16 cellular contexts compared by ENCODE assay signal in genomic region chr17:73493212-73493814, GRCh38.
DNase-seq lines count a peak whose midpoint lies in the region; ATAC-seq, FAIRE-seq and TF ChIP-seq lines count a peak whose summit lies in the region.
"Had no signal": no experiment of that assay in that cellular context is flagged by ENCODE, and none has a peak within 500 bp of the region (broad histone marks: within the 10 kb centered on the region; RNA-seq: fewer than 3 reads in every experiment).

No MANE protein-coding gene starts in this region.

- no peak for TF ChIP-seq RAD21 in HepG2 (CRISPR knock-in tag; IDR thresholded peaks at IDR 0.05)

- peaks cover 12 to 96% of the 10 kb centered on the region in 2 experiments; a peak in 4 of 5 replicates for H3K27me3 ChIP-seq in HepG2 (ENCODE audit: control insufficient read depth in 1 of 2, insufficient read depth in 2 of 2, low read length in 2 of 2)
- H3K27me3 ChIP-seq in right lobe of liver = no peaks in the 10 kb centered on the region
- no peaks in the 10 kb centered on the region for H3K27me3 ChIP-seq in foreskin keratinocyte

- no peak overlapping the region for H3K4me2 ChIP-seq in HepG2 (ENCODE audit: low read depth, low read length)

- no peaks in the 10 kb centered on the region for H3K9me3 Mint-ChIP-seq in type B pancreatic cell
- H3K9me3 Mint-ChIP-seq: activated T-helper 1 cell treated with anti-CD3 and anti-CD28 coated beads, Interleukin-12 subunit alpha, Interleukin-12 subunit beta, Interleukin-2, Interleukin-4 antibody, amounts not matched to agents 30 ng/mL and 10 ng/mL and 1 ng/mL, durations not matched to agents 14 hours and 24 hours and 36 hours had no signal

- intact Hi-C loops in HepG2 (cut with micrococcal nuclease; ENCODE audit: unreplicated experiment) (no loop called here), right lobe of liver (cut with DNase I) (no loop called here)

- DNase-seq in HepG2 (ENCODE audit: low spot score) (no peak), right lobe of liver (no peak), NCI-H69 (lab: John Stamatoyannopoulos, UW) (peak; percentile 96), foreskin keratinocyte (peak; percentile 62 to 67), type B pancreatic cell (ENCODE audit: extremely low spot score, unreplicated experiment) (no peak), NCI-H774 (lab: John Stamatoyannopoulos, UW) (no peak), mucosa of gallbladder (ENCODE audit: low spot score) (no peak)
- DNase-seq: activated CD8-positive, alpha-beta T cell treated with anti-CD3 and anti-CD28 coated beads, Interleukin-2, amount 10 ng/mL, durations not matched to agents 7 days and 5 days; foreskin fibroblast; KG1; NCI-H1930; stimulated activated CD4-positive, alpha-beta T cell treated with anti-CD3 and anti-CD28 coated beads, Interleukin-1b, Interleukin-23, amount 100 ng/mL, for 48 hours had no signal

- H3K27ac ChIP-seq in HepG2 (ENCODE audit: extremely low read length, insufficient read depth, low read length) = no peak overlapping the region
- H3K27ac ChIP-seq in right lobe of liver = no peak overlapping the region
- H3K27ac ChIP-seq in foreskin keratinocyte = no peak overlapping the region
- H3K27ac ChIP-seq: HL-60 had no signal

- H3K36me3 ChIP-seq in HepG2 (replicated peaks in 1 of 2; ENCODE audit: control insufficient read depth in 1 of 2, insufficient read depth in 2 of 2, low read length in 2 of 2) = no peaks in the 10 kb centered on the region
- H3K36me3 ChIP-seq in right lobe of liver = no peaks in the 10 kb centered on the region

- H3K4me1 ChIP-seq in HepG2 (ENCODE audit: insufficient read depth, low read length) (no peaks in the 10 kb centered on the region), right lobe of liver (no peaks in the 10 kb centered on the region), foreskin keratinocyte (no peaks in the 10 kb centered on the region)

- TF ChIP-seq EP300 in HepG2 (IDR thresholded peaks at IDR 0.05; ENCODE audit: low read depth in 2 of 2, low read length in 2 of 2) (no peak), HepG2 (CRISPR knock-in tag; IDR thresholded peaks at IDR 0.05; ENCODE audit: borderline replicate concordance) (no peak)

- in situ Hi-C loops in HepG2 (cut with HindIII; ENCODE audit: extremely low pct_ligation_motif_present, low pct_unique_long_range_greater_than_20kb) = no loop called here

- H3K9me3 ChIP-seq in HepG2 (ENCODE audit: low read length) (no peaks in the 10 kb centered on the region), right lobe of liver (no peaks in the 10 kb centered on the region)

- TF ChIP-seq CTCF in HepG2 (CRISPR knock-in tag; IDR thresholded peaks at IDR 0.05) (no peak), right lobe of liver (IDR thresholded peaks at IDR 0.05) (no peak), foreskin keratinocyte (conservative IDR thresholded peaks at IDR 0.05) (no peak), type B pancreatic cell (conservative IDR thresholded peaks at IDR 0.05) (no peak)

- H4K20me1 ChIP-seq in HepG2 (ENCODE audit: insufficient read depth, low read length) = no peaks in the 10 kb centered on the region; the same call in 1 of the 2 replicates

- H3K4me3 ChIP-seq in HepG2 (replicated peaks in 1 of 3; ENCODE audit: insufficient read depth in 1 of 3, low read depth in 2 of 3, low read length in 3 of 3) (no peak overlapping the region), right lobe of liver (no peak overlapping the region)

- no peak for FAIRE-seq in HepG2 (lab: Jason Lieb, UNC)

- TF ChIP-seq POLR2A in HepG2 (IDR thresholded peaks at IDR 0.05; ENCODE audit: insufficient read depth in 1 of 2, low read depth in 2 of 2, low read length in 2 of 2) (no peak), right lobe of liver (IDR thresholded peaks at IDR 0.05) (no peak)

- POLR2A ChIA-PET in HepG2 (lab: Yijun Ruan, JAX) = no interaction called here

- H3K27me3 Mint-ChIP-seq in type B pancreatic cell = peaks cover 17% of the 10 kb centered on the region

- no peak overlapping the region for H2AFZ ChIP-seq in HepG2 (ENCODE audit: low read length)

- WGBS in HepG2 (ENCODE audit: low lambda C conversion rate) = 24% methylated on average over 10 of the region's 10 CpGs
- 52% methylated on average over 10 of the region's 10 CpGs for WGBS in right lobe of liver (ENCODE audit: insufficient coverage, low coverage, low lambda C conversion rate, missing lambda C conversion rate)

- no peaks in the 10 kb centered on the region for H3K36me3 Mint-ChIP-seq in type B pancreatic cell

- H3K4me3 Mint-ChIP-seq in type B pancreatic cell = peak overlapping the region; percentile 45
- H3K4me3 Mint-ChIP-seq: activated CD8-positive, alpha-beta T cell treated with anti-CD3 and anti-CD28 coated beads, Interleukin-2, amount 10 ng/mL, durations not matched to agents 7 days and 5 days; activated T-helper 1 cell treated with anti-CD3 and anti-CD28 coated beads, Interleukin-12 subunit alpha, Interleukin-12 subunit beta, Interleukin-2, Interleukin-4 antibody, amounts not matched to agents 30 ng/mL and 10 ng/mL and 1 ng/mL, durations not matched to agents 14 hours and 24 hours and 36 hours had no signal

- H3K9ac ChIP-seq in HepG2 (ENCODE audit: insufficient read depth, low read depth, low read length) = no peak overlapping the region

- ATAC-seq in HepG2 (no peak), right lobe of liver (no peak), foreskin keratinocyte (peak; percentile 70), GM19395 (IDR thresholded peaks at IDR 0.05; ENCODE audit: unreplicated experiment) (no peak)
- ATAC-seq: activated CD8-positive, alpha-beta T cell treated with anti-CD3 and anti-CD28 coated beads, Interleukin-2, amount 10 ng/mL, durations not matched to agents 7 days and 5 days; Panc1 had no signal

- H3K4me1 Mint-ChIP-seq in type B pancreatic cell (ENCODE audit: unreplicated experiment) = peaks cover 31% of the 10 kb centered on the region

- no peaks in the 10 kb centered on the region for H3K79me2 ChIP-seq in HepG2 (ENCODE audit: insufficient read depth, low read length)

- no TSS peak for BruUV-seq in HepG2 (replicated peaks; lab: Mats Ljungman, UMichigan)

- CTCF ChIA-PET in HepG2 (lab: Yijun Ruan, JAX; ENCODE audit: low intra/inter-chr PET ratio, low total read pairs) = no interaction called here

- no peak overlapping the region for H3K27ac Mint-ChIP-seq in type B pancreatic cell
- H3K27ac Mint-ChIP-seq: activated CD8-positive, alpha-beta T cell treated with anti-CD3 and anti-CD28 coated beads, Interleukin-2, amount 10 ng/mL, durations not matched to agents 7 days and 5 days; activated T-helper 1 cell treated with anti-CD3 and anti-CD28 coated beads, Interleukin-12 subunit alpha, Interleukin-12 subunit beta, Interleukin-2, Interleukin-4 antibody, amounts not matched to agents 30 ng/mL and 10 ng/mL and 1 ng/mL, durations not matched to agents 14 hours and 24 hours and 36 hours had no signal

TF ChIP-seq in HepG2, 621 proteins besides CTCF, POLR2A, EP300 and RAD21:
- TF ChIP-seq SKIL (CRISPR knock-in tag; IDR thresholded peaks at IDR 0.05; ENCODE audit: borderline replicate concordance) (no peak), ZNF629 (CRISPR knock-in tag; conservative IDR thresholded peaks at IDR 0.05) (peak; percentile 42; the same call in 1 of the 2 replicates), ZNF30 (CRISPR knock-in tag; IDR thresholded peaks at IDR 0.05) (no peak), CAMTA2 (CRISPR knock-in tag; IDR thresholded peaks at IDR 0.05; ENCODE audit: borderline replicate concordance) (no peak), CENPT (CRISPR knock-in tag; IDR thresholded peaks at IDR 0.05; ENCODE audit: low read depth) (no peak)

Comparison
In these comparisons a context has a peak if more than half of its experiments do, and no peak if none do; other contexts are left out.
1. DNase-seq: peak in NCI-H69 (single experiment) and foreskin keratinocyte (2 of 2); none in HepG2 (single experiment), right lobe of liver (0 of 3), type B pancreatic cell (single experiment), NCI-H774 (single experiment) and mucosa of gallbladder (single experiment).